26 cellular contexts compared by ENCODE assay signal in the genomic region with DNA sequence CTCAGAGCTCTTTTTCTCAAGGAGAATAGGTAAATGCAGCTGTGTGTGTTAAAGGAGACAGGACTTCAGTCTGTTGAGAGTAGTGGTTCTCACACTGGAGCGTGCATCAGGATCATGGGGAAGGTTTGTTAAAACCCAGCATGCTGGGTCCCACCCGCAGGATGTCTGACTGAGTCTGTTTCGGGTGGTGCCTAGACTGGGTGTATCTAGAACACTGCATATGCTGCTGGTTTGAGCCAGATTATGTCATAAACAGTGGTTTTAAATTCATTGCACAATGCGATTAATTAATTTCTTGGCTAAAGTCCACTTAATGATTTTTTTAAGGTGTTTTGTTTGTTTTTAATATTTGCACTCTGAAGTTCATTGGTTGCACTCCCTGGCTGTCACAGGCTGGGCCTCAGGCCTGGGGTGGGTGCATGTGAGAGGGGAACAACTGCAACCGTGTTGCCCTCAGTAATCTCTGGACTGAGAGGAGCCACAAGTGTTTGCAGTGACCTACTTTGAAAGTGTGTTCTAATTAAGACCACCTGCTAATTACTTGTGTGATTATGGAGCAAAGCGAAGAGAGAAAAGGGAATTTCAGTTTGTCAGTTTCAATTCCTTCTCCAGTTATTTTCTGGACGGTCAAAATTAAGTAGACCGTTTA.
"Had no signal": no experiment of that assay in that cellular context is flagged by ENCODE, and none has a peak within 500 bp of the region (broad histone marks: within the 10 kb centered on the region; RNA-seq: fewer than 3 reads in every experiment).

No MANE protein-coding gene starts in this region.

- H3K27me3 Mint-ChIP-seq: naive B cell; natural killer cell treated with Interleukin-12 subunit alpha and Interleukin-12 subunit beta and Interleukin-15 and Interleukin-18, amount 100 ng/mL, for 72 hours; progenitor cell of endocrine pancreas; stimulated activated naive CD8-positive, alpha-beta T cell treated with anti-CD3 and anti-CD28 coated beads, Interleukin-15, amount 100 ng/mL, for 72 hours had no signal

- DNase-seq: dorsolateral prefrontal cortex; effector CD4-positive, alpha-beta T cell; foreskin fibroblast; gastrocnemius medialis; head of caudate nucleus; left lung; mesenchymal stem cell; mucosa of descending colon; naive B cell; stimulated activated CD4-positive, alpha-beta T cell treated with anti-CD3 and anti-CD28 coated beads, Interleukin-12 subunit alpha, Interleukin-12 subunit beta, amount 100 ng/mL, for 4 hours; stimulated activated CD4-positive, alpha-beta T cell treated with anti-CD3 and anti-CD28 coated beads, Interleukin-1b, Interleukin-23, amount 100 ng/mL, for 48 hours; stimulated activated CD4-positive, alpha-beta T cell treated with anti-CD3 and anti-CD28 coated beads, Interleukin-4, amount 100 ng/mL, for 24 hours; stimulated activated naive CD4-positive, alpha-beta T cell; stimulated activated naive CD8-positive, alpha-beta T cell treated with anti-CD3 and anti-CD28 coated beads, Interleukin-15, amount 100 ng/mL, for 72 hours; trophoblast cell had no signal

- H3K27me3 ChIP-seq: gastrocnemius medialis, left lung, neutrophil, suprapubic skin, vagina had no signal

- ATAC-seq: gastrocnemius medialis; left lung; mucosa of descending colon; sciatic nerve; stimulated activated naive CD8-positive, alpha-beta T cell treated with anti-CD3 and anti-CD28 coated beads, Interleukin-15, amount 100 ng/mL, for 72 hours had no signal

- H3K4me1 Mint-ChIP-seq: mesothelial cell of epicardium; neural crest cell; stimulated activated naive CD8-positive, alpha-beta T cell treated with anti-CD3 and anti-CD28 coated beads, Interleukin-15, amount 100 ng/mL, for 72 hours had no signal

- H3K4me1 ChIP-seq: gastrocnemius medialis, left lung, parathyroid adenoma, suprapubic skin, vagina had no signal

- H3K27ac ChIP-seq: coronary artery, dorsolateral prefrontal cortex, gastrocnemius medialis, left lung, neutrophil, parathyroid adenoma, suprapubic skin, vagina had no signal

- H3K9me3 ChIP-seq: gastrocnemius medialis, left lung, mucosa of descending colon, neutrophil, suprapubic skin, vagina had no signal

- H3K4me3 Mint-ChIP-seq: mesothelial cell of epicardium; naive B cell; natural killer cell treated with Interleukin-12 subunit alpha and Interleukin-12 subunit beta and Interleukin-15 and Interleukin-18, amount 100 ng/mL, for 72 hours; neural crest cell; stimulated activated naive CD8-positive, alpha-beta T cell treated with anti-CD3 and anti-CD28 coated beads, Interleukin-15, amount 100 ng/mL, for 72 hours had no signal

- H3K27ac Mint-ChIP-seq: mesothelial cell of epicardium; natural killer cell treated with Interleukin-12 subunit alpha and Interleukin-12 subunit beta and Interleukin-15 and Interleukin-18, amount 100 ng/mL, for 72 hours; progenitor cell of endocrine pancreas had no signal

- H3K4me3 ChIP-seq: coronary artery, dorsolateral prefrontal cortex, gastrocnemius medialis, left lung, mucosa of descending colon, smooth muscle cell, suprapubic skin, vagina had no signal

- H3K9me3 Mint-ChIP-seq: natural killer cell treated with Interleukin-12 subunit alpha and Interleukin-12 subunit beta and Interleukin-15 and Interleukin-18, amount 100 ng/mL, for 72 hours; neural crest cell; stimulated activated naive CD8-positive, alpha-beta T cell treated with anti-CD3 and anti-CD28 coated beads, Interleukin-15, amount 100 ng/mL, for 72 hours had no signal
